Comparison of ENCODE assay signal across 1 cellular context in the genomic region with DNA sequence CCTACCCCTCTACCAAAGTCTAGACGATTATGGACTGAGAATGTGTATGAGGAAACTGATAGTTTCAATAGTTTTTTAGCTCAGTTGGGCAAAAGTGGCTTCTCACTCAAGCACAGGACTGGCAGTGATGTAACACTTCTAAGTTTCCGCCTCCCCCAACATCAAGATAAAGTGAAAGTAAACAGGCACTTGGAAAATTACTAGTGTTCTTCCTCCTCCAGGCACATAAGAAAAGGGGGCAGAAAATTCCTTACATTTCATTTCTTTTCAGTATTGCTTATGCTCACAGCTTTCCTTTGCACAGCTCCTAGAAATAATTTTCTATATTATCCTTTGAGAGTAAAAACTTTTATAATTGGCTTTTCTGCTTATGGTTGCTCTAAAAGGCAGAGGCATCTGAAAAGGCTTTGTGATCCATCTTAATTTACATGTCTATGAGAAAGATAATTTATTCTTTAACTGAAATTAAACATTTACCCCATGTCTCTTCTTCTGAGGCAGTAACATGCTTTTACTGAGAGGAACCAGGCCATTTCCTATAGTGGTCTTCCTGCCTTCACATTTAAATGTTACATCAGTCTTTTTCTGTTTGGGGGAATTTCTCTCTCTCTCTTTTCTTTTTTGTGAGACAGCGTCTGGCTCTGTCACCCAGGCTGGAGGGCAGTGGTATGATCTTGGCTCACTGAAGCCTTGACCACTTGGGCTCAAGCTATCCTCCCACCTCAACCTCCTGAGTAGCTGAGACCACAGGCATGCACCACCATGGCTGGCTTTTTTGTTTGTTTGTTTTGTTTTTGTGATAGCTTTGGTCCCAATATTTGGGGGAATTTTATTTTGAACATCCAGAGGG.
TF ChIP-seq lines count a peak whose summit lies in the region.

No MANE protein-coding gene starts in this region.

TF ChIP-seq in K562, 482 proteins besides CTCF, POLR2A, EP300 and RAD21 (continued from another document and continues in another):
- peak; percentile 60 for TF ChIP-seq HDAC3 (IDR thresholded peaks at IDR 0.05; ENCODE audit: borderline replicate concordance, partially characterized antibody)
- no peak for TF ChIP-seq SLC30A9 (CRISPR knock-in tag; IDR thresholded peaks at IDR 0.05)
- TF ChIP-seq NCOA6 (IDR thresholded peaks at IDR 0.05), result peak; percentile 20; the same call in 1 of the 2 replicates
- peak; percentile 89 for TF ChIP-seq ATF7 (IDR thresholded peaks at IDR 0.05)
- TF ChIP-seq, protein P1, sequence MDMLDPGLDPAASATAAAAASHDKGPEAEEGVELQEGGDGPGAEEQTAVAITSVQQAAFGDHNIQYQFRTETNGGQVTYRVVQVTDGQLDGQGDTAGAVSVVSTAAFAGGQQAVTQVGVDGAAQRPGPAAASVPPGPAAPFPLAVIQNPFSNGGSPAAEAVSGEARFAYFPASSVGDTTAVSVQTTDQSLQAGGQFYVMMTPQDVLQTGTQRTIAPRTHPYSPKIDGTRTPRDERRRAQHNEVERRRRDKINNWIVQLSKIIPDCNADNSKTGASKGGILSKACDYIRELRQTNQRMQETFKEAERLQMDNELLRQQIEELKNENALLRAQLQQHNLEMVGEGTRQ (CRISPR knock-in tag; IDR thresholded peaks at IDR 0.05), result no peak
- no peak for TF ChIP-seq LARP7 (IDR thresholded peaks at IDR 0.05)
- TF ChIP-seq, protein P2, sequence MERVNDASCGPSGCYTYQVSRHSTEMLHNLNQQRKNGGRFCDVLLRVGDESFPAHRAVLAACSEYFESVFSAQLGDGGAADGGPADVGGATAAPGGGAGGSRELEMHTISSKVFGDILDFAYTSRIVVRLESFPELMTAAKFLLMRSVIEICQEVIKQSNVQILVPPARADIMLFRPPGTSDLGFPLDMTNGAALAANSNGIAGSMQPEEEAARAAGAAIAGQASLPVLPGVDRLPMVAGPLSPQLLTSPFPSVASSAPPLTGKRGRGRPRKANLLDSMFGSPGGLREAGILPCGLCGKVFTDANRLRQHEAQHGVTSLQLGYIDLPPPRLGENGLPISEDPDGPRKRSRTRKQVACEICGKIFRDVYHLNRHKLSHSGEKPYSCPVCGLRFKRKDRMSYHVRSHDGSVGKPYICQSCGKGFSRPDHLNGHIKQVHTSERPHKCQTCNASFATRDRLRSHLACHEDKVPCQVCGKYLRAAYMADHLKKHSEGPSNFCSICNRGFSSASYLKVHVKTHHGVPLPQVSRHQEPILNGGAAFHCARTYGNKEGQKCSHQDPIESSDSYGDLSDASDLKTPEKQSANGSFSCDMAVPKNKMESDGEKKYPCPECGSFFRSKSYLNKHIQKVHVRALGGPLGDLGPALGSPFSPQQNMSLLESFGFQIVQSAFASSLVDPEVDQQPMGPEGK (CRISPR knock-in tag; IDR thresholded peaks at IDR 0.05; ENCODE audit: borderline replicate concordance), result no peak
- no peak for TF ChIP-seq ZNF232 (CRISPR knock-in tag; IDR thresholded peaks at IDR 0.05)
- TF ChIP-seq KDM5B (IDR thresholded peaks at IDR 0.05; ENCODE audit: insufficient replicate concordance, low read depth, low read length), result no peak
- TF ChIP-seq, protein P3, sequence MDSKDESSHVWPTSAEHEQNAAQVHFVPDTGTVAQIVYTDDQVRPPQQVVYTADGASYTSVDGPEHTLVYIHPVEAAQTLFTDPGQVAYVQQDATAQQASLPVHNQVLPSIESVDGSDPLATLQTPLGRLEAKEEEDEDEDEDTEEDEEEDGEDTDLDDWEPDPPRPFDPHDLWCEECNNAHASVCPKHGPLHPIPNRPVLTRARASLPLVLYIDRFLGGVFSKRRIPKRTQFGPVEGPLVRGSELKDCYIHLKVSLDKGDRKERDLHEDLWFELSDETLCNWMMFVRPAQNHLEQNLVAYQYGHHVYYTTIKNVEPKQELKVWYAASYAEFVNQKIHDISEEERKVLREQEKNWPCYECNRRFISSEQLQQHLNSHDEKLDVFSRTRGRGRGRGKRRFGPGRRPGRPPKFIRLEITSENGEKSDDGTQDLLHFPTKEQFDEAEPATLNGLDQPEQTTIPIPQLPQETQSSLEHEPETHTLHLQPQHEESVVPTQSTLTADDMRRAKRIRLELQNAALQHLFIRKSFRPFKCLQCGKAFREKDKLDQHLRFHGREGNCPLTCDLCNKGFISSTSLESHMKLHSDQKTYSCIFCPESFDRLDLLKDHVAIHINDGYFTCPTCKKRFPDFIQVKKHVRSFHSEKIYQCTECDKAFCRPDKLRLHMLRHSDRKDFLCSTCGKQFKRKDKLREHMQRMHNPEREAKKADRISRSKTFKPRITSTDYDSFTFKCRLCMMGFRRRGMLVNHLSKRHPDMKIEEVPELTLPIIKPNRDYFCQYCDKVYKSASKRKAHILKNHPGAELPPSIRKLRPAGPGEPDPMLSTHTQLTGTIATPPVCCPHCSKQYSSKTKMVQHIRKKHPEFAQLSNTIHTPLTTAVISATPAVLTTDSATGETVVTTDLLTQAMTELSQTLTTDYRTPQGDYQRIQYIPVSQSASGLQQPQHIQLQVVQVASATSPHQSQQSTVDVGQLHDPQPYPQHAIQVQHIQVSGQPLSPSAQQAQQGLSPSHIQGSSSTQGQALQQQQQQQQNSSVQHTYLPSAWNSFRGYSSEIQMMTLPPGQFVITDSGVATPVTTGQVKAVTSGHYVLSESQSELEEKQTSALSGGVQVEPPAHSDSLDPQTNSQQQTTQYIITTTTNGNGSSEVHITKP (IDR thresholded peaks at IDR 0.05; ENCODE audit: partially characterized antibody), result peak; percentile 90
- TF ChIP-seq FIP1L1 (IDR thresholded peaks at IDR 0.05; ENCODE audit: low read depth, low read length, poor library complexity, severe bottlenecking), result no peak
- peak; percentile 59; the same call in 1 of the 2 replicates for TF ChIP-seq MTA1 (IDR thresholded peaks at IDR 0.05; ENCODE audit: borderline replicate concordance)
- TF ChIP-seq JUND (IDR thresholded peaks at IDR 0.05; ENCODE audit: borderline replicate concordance, low read depth, low read length), result peak; percentile 53; the same call in 1 of the 2 replicates
- peak; percentile 66; the same call in 1 of the 3 replicates for TF ChIP-seq JUND (tag; IDR thresholded peaks at IDR 0.05; ENCODE audit: borderline replicate concordance, low read depth, low read length)
- TF ChIP-seq FOSL1 (tag; conservative IDR thresholded peaks at IDR 0.05), result no peak; the same call in none of the 2 replicates
- no peak for TF ChIP-seq C11orf30 (IDR thresholded peaks at IDR 0.05; ENCODE audit: low read depth)
- TF ChIP-seq NFIC (IDR thresholded peaks at IDR 0.05), result peak; percentile 8; the same call in 1 of the 2 replicates
- TF ChIP-seq MED1 (CRISPR knock-in tag; IDR thresholded peaks at IDR 0.05; ENCODE audit: borderline replicate concordance), result no peak
- no peak for TF ChIP-seq POLR2AphosphoS2 (IDR thresholded peaks at IDR 0.05; ENCODE audit: low read length)
- TF ChIP-seq PCBP1 (IDR thresholded peaks at IDR 0.05; ENCODE audit: low read depth, low read length, poor library complexity, severe bottlenecking), result no peak
- no peak for TF ChIP-seq SRSF7 (optimal IDR thresholded peaks at IDR 0.05; ENCODE audit: low read depth, low read length)
- TF ChIP-seq ZNF197 (CRISPR knock-in tag; IDR thresholded peaks at IDR 0.05; ENCODE audit: low read depth), result peak; percentile 87; the same call in 1 of the 2 replicates
- TF ChIP-seq, protein P4, sequence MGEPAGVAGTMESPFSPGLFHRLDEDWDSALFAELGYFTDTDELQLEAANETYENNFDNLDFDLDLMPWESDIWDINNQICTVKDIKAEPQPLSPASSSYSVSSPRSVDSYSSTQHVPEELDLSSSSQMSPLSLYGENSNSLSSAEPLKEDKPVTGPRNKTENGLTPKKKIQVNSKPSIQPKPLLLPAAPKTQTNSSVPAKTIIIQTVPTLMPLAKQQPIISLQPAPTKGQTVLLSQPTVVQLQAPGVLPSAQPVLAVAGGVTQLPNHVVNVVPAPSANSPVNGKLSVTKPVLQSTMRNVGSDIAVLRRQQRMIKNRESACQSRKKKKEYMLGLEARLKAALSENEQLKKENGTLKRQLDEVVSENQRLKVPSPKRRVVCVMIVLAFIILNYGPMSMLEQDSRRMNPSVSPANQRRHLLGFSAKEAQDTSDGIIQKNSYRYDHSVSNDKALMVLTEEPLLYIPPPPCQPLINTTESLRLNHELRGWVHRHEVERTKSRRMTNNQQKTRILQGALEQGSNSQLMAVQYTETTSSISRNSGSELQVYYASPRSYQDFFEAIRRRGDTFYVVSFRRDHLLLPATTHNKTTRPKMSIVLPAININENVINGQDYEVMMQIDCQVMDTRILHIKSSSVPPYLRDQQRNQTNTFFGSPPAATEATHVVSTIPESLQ (CRISPR knock-in tag; IDR thresholded peaks at IDR 0.05), result no peak
- TF ChIP-seq, protein P5, sequence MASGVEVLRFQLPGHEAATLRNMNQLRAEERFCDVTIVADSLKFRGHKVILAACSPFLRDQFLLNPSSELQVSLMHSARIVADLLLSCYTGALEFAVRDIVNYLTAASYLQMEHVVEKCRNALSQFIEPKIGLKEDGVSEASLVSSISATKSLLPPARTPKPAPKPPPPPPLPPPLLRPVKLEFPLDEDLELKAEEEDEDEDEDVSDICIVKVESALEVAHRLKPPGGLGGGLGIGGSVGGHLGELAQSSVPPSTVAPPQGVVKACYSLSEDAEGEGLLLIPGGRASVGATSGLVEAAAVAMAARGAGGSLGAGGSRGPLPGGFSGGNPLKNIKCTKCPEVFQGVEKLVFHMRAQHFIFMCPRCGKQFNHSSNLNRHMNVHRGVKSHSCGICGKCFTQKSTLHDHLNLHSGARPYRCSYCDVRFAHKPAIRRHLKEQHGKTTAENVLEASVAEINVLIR (CRISPR knock-in tag; IDR thresholded peaks at IDR 0.05), result no peak
- TF ChIP-seq, protein P6, sequence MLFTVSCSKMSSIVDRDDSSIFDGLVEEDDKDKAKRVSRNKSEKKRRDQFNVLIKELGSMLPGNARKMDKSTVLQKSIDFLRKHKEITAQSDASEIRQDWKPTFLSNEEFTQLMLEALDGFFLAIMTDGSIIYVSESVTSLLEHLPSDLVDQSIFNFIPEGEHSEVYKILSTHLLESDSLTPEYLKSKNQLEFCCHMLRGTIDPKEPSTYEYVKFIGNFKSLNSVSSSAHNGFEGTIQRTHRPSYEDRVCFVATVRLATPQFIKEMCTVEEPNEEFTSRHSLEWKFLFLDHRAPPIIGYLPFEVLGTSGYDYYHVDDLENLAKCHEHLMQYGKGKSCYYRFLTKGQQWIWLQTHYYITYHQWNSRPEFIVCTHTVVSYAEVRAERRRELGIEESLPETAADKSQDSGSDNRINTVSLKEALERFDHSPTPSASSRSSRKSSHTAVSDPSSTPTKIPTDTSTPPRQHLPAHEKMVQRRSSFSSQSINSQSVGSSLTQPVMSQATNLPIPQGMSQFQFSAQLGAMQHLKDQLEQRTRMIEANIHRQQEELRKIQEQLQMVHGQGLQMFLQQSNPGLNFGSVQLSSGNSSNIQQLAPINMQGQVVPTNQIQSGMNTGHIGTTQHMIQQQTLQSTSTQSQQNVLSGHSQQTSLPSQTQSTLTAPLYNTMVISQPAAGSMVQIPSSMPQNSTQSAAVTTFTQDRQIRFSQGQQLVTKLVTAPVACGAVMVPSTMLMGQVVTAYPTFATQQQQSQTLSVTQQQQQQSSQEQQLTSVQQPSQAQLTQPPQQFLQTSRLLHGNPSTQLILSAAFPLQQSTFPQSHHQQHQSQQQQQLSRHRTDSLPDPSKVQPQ (CRISPR knock-in tag; IDR thresholded peaks at IDR 0.05; ENCODE audit: borderline replicate concordance), result no peak
- TF ChIP-seq ZNF707 (CRISPR knock-in tag; conservative IDR thresholded peaks at IDR 0.05), result no peak
- no peak for TF ChIP-seq ZNF311 (CRISPR knock-in tag; IDR thresholded peaks at IDR 0.05)
- TF ChIP-seq, protein P7, sequence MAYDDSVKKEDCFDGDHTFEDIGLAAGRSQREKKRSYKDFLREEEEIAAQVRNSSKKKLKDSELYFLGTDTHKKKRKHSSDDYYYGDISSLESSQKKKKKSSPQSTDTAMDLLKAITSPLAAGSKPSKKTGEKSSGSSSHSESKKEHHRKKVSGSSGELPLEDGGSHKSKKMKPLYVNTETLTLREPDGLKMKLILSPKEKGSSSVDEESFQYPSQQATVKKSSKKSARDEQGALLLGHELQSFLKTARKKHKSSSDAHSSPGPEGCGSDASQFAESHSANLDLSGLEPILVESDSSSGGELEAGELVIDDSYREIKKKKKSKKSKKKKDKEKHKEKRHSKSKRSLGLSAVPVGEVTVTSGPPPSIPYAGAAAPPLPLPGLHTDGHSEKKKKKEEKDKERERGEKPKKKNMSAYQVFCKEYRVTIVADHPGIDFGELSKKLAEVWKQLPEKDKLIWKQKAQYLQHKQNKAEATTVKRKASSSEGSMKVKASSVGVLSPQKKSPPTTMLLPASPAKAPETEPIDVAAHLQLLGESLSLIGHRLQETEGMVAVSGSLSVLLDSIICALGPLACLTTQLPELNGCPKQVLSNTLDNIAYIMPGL (CRISPR knock-in tag; IDR thresholded peaks at IDR 0.05), result no peak
- TF ChIP-seq, protein P8, sequence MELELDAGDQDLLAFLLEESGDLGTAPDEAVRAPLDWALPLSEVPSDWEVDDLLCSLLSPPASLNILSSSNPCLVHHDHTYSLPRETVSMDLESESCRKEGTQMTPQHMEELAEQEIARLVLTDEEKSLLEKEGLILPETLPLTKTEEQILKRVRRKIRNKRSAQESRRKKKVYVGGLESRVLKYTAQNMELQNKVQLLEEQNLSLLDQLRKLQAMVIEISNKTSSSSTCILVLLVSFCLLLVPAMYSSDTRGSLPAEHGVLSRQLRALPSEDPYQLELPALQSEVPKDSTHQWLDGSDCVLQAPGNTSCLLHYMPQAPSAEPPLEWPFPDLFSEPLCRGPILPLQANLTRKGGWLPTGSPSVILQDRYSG (tag; conservative IDR thresholded peaks at IDR 0.05; ENCODE audit: low read depth), result no peak
- no peak for TF ChIP-seq ZFX (CRISPR knock-in tag; IDR thresholded peaks at IDR 0.05)
- TF ChIP-seq, protein P9, sequence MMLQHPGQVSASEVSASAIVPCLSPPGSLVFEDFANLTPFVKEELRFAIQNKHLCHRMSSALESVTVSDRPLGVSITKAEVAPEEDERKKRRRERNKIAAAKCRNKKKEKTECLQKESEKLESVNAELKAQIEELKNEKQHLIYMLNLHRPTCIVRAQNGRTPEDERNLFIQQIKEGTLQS (IDR thresholded peaks at IDR 0.05), result peak; percentile 94
- TF ChIP-seq, protein P9 (CRISPR knock-in tag; conservative IDR thresholded peaks at IDR 0.05), result no peak
- no peak for TF ChIP-seq RBM15 (IDR thresholded peaks at IDR 0.05; ENCODE audit: insufficient read depth, low read length)
